8 cellular contexts compared by ENCODE assay signal in the genomic region with DNA sequence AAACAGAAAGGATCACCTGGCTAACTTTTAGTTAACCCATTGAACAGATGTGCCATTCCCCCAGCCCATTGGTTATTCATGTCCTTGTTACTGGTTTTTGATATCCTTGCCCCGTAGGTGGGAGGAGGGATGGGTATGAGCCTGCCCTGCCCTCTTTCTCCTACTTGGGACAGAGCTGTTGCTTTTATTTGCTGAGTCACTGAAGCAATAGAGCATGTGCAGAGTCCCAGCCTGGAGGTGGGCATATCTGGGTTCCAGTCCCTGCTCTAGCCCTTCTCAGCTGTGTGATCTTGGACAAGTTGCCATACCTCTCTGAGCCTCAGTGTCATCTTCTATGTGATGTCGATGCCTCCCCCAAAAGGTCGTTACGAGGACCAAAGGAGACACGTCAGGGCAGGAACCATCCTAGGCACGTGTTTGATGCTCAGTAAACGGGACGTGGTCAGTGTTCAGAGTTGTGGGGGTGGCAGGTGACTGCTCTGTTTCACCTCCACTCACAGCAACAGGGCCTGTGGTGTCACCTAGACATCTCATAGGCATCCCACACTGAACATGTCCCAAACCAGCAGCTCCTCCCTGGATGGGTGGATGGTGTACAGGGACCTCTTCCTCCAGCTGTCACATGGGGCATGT.
DNase-seq lines count a peak whose midpoint lies in the region; ATAC-seq and TF ChIP-seq lines count a peak whose summit lies in the region.

No MANE protein-coding gene starts in this region.

- H4K20me1 ChIP-seq in OCI-LY7 (ENCODE audit: insufficient read depth, low read length), result no peaks in the 10 kb centered on the region

- H3K36me3 ChIP-seq in muscle layer of colon (ENCODE audit: insufficient read depth, low read length), result no peaks in the 10 kb centered on the region
- H3K36me3 ChIP-seq in Caco-2 (ENCODE audit: control insufficient read depth, insufficient read depth, low read length), result no peaks in the 10 kb centered on the region
- H3K36me3 ChIP-seq in OCI-LY7 (ENCODE audit: insufficient read depth, low read length), result no peaks in the 10 kb centered on the region

- DNase-seq in AG20443 (ENCODE audit: low spot score) (peak; percentile 76), M059J (ENCODE audit: low read depth) (peak; percentile 83), astrocyte of the spinal cord (ENCODE audit: low read depth, low spot score) (no peak), Caco-2 (no peak), OCI-LY7 (ENCODE audit: low spot score) (no peak)

- no peak overlapping the region for H2AFZ ChIP-seq in OCI-LY7 (ENCODE audit: low read length)

- no peaks in the 10 kb centered on the region for H3K9me3 Mint-ChIP-seq in Caco-2 (ENCODE audit: unreplicated experiment)

- H3K4me1 ChIP-seq in muscle layer of colon (ENCODE audit: insufficient read depth, low read length) (peaks cover 18% of the 10 kb centered on the region), Caco-2 (peaks cover 11% of the 10 kb centered on the region), OCI-LY7 (ENCODE audit: insufficient read depth, low read length, poor library complexity, severe bottlenecking) (no peaks in the 10 kb centered on the region)

- H3K27me3 Mint-ChIP-seq in Caco-2 (ENCODE audit: insufficient read depth, unreplicated experiment), result no peaks in the 10 kb centered on the region

- no peak for TF ChIP-seq CTCF in astrocyte of the spinal cord (IDR thresholded peaks at IDR 0.05; ENCODE audit: low read depth, low read length)
- TF ChIP-seq CTCF in Caco-2 (IDR thresholded peaks at IDR 0.05; ENCODE audit: insufficient read depth in 1 of 2, low read depth in 1 of 2, low read length in 1 of 2, severe bottlenecking in 1 of 2, unreplicated experiment in 1 of 2), result no peak
- TF ChIP-seq CTCF in OCI-LY7 (conservative IDR thresholded peaks at IDR 0.05; ENCODE audit: low read length), result no peak

- peak overlapping the region; percentile 31 for H3K9ac ChIP-seq in muscle layer of colon (ENCODE audit: low read length)

- no peaks in the 10 kb centered on the region for H3K36me3 Mint-ChIP-seq in Caco-2 (ENCODE audit: insufficient read depth, unreplicated experiment)

- intact Hi-C loops in Caco-2 (cut with micrococcal nuclease; ENCODE audit: unreplicated experiment), result loop anchor here (5.0 kb wide), 1 partner anchor 61 kb away; a partner anchor contains a TSS
- intact Hi-C loops in OCI-LY7 (cut with micrococcal nuclease; ENCODE audit: unreplicated experiment), result no loop called here

- no peak overlapping the region for H3K27ac ChIP-seq in muscle layer of colon (ENCODE audit: low read depth, low read length)
- H3K27ac ChIP-seq in OCI-LY7 (ENCODE audit: low read depth, low read length, poor library complexity, severe bottlenecking), result no peak overlapping the region

- no peak overlapping the region for H3K27ac Mint-ChIP-seq in Caco-2 (ENCODE audit: unreplicated experiment)

- H3K4me3 ChIP-seq in astrocyte of the spinal cord (ENCODE audit: low read depth, low read length), result peak overlapping the region; percentile 24
- peak overlapping the region in 1 of 2 donors; percentile 26 for H3K4me3 ChIP-seq in muscle layer of colon (ENCODE audit: low read depth in 1 of 2, low read length in 2 of 2)
- H3K4me3 ChIP-seq in Caco-2 (ENCODE audit: low read depth, low read length), result no peak overlapping the region
- no peak overlapping the region for H3K4me3 ChIP-seq in OCI-LY7 (ENCODE audit: low read depth, low read length, poor library complexity, severe bottlenecking)

- CTCF ChIA-PET in Caco-2 (lab: Charles Lee), result no interaction called here
- CTCF ChIA-PET in OCI-LY7 (lab: Charles Lee; ENCODE audit: unreplicated experiment), result no interaction called here

- no peak overlapping the region for H3K4me2 ChIP-seq in OCI-LY7 (ENCODE audit: low read length)

- BruUV-seq in Caco-2 (replicated peaks; lab: Mats Ljungman, UMichigan) (no TSS peak), OCI-LY7 (replicated peaks; lab: Mats Ljungman, UMichigan) (no TSS peak)

- no peak overlapping the region for H3K4me3 Mint-ChIP-seq in Caco-2 (ENCODE audit: unreplicated experiment)

- POLR2A ChIA-PET in Caco-2 (lab: Charles Lee) (no interaction called here), OCI-LY7 (lab: Charles Lee) (interaction anchor here (0.5 kb wide), 1 partner anchor 20 kb away, joined by 6 read pairs; no protein-coding TSS in a partner anchor)

- in situ Hi-C loops in astrocyte of the spinal cord (cut with HindIII; ENCODE audit: low sequenced_read_pairs), result no loop called here

- H3K9me2 ChIP-seq in OCI-LY7 (ENCODE audit: insufficient read depth, low read length), result no peaks in the 10 kb centered on the region

- no peaks in the 10 kb centered on the region for H3K27me3 ChIP-seq in muscle layer of colon (ENCODE audit: control insufficient read depth in 1 of 2, insufficient read depth in 2 of 2, low read length in 2 of 2)
- H3K27me3 ChIP-seq in Caco-2 (replicated peaks; ENCODE audit: control insufficient read depth, insufficient read depth, low read length), result no peaks in the 10 kb centered on the region

- no peaks in the 10 kb centered on the region for H3K79me2 ChIP-seq in OCI-LY7 (ENCODE audit: insufficient read depth, low read depth, low read length)

- H3K9me3 ChIP-seq in muscle layer of colon (ENCODE audit: low read length), result no peaks in the 10 kb centered on the region
- no peaks in the 10 kb centered on the region for H3K9me3 ChIP-seq in Caco-2
- H3K9me3 ChIP-seq in OCI-LY7 (ENCODE audit: low read length), result no peaks in the 10 kb centered on the region

- ATAC-seq in HG02610 (IDR thresholded peaks at IDR 0.05; ENCODE audit: unreplicated experiment) (no peak), HG03521 (IDR thresholded peaks at IDR 0.05; ENCODE audit: unreplicated experiment) (no peak)

- H3K4me1 Mint-ChIP-seq in Caco-2 (ENCODE audit: low read depth, unreplicated experiment), result peaks cover 19% of the 10 kb centered on the region

Comparison
In these comparisons a context has a peak if more than half of its experiments do, and no peak if none do; other contexts are left out.
1. DNase-seq: peak in AG20443 (single experiment) and M059J (single experiment); none in astrocyte of the spinal cord (single experiment), Caco-2 (0 of 2) and OCI-LY7 (single experiment).